ENCODE assay signal across 1 cellular context in genomic region chr16:87853411-87854052, GRCh38.
TF ChIP-seq lines count a peak whose summit lies in the region.

No MANE protein-coding gene starts in this region.

TF ChIP-seq in HepG2, 621 proteins besides CTCF, POLR2A, EP300 and RAD21 (continued from another document and continues in another):
- TF ChIP-seq MEF2D (CRISPR knock-in tag; IDR thresholded peaks at IDR 0.05) (peak; percentile 74), GZF1 (CRISPR knock-in tag; IDR thresholded peaks at IDR 0.05) (0 out of 2 replicates have a peak, but pooled peaks have one; percentile 64), LCORL (IDR thresholded peaks at IDR 0.05) (no peak), LCORL (CRISPR knock-in tag; IDR thresholded peaks at IDR 0.05) (peak; percentile 99), GPBP1L1 (CRISPR knock-in tag; IDR thresholded peaks at IDR 0.05) (no peak), ZNF768 (CRISPR knock-in tag; IDR thresholded peaks at IDR 0.05) (peak; percentile 72), GLMP (CRISPR knock-in tag; IDR thresholded peaks at IDR 0.05; ENCODE audit: borderline replicate concordance) (no peak), ZNF790 (CRISPR knock-in tag; IDR thresholded peaks at IDR 0.05; ENCODE audit: borderline replicate concordance) (peak; percentile 40; the same call in 1 of the 2 replicates), AKAP8 (CRISPR knock-in tag; IDR thresholded peaks at IDR 0.05) (peak; percentile 87), MNT (IDR thresholded peaks at IDR 0.05) (peak; percentile 42; the same call in 1 of the 2 replicates), RFX1 (IDR thresholded peaks at IDR 0.05) (no peak), ZNF772 (CRISPR knock-in tag; IDR thresholded peaks at IDR 0.05) (peak; percentile 55; the same call in 1 of the 2 replicates), CENPBD1 (CRISPR knock-in tag; IDR thresholded peaks at IDR 0.05; ENCODE audit: borderline replicate concordance, low read depth) (no peak), REPIN1 (CRISPR knock-in tag; IDR thresholded peaks at IDR 0.05; ENCODE audit: borderline replicate concordance, low read depth) (peak; percentile 81), SKIL (CRISPR knock-in tag; IDR thresholded peaks at IDR 0.05; ENCODE audit: borderline replicate concordance) (peak; percentile 97), SP140L (CRISPR knock-in tag; IDR thresholded peaks at IDR 0.05; ENCODE audit: borderline replicate concordance) (no peak), GFI1 (CRISPR knock-in tag; IDR thresholded peaks at IDR 0.05; ENCODE audit: borderline replicate concordance) (peak; percentile 74; the same call in 1 of the 2 replicates), ZNF281 (CRISPR knock-in tag; IDR thresholded peaks at IDR 0.05; ENCODE audit: borderline replicate concordance) (no peak), ATF4 (CRISPR knock-in tag; IDR thresholded peaks at IDR 0.05) (peak; percentile 65 to 100; a peak in 3 of 4 replicates), ZKSCAN8 (CRISPR knock-in tag; IDR thresholded peaks at IDR 0.05; ENCODE audit: borderline replicate concordance) (no peak; the same call in 1 of the 2 replicates), ZNF543 (CRISPR knock-in tag; IDR thresholded peaks at IDR 0.05) (peak; percentile 16; the same call in 1 of the 2 replicates), ZNF687 (CRISPR knock-in tag; IDR thresholded peaks at IDR 0.05) (peak; percentile 94), HBP1 (CRISPR knock-in tag; IDR thresholded peaks at IDR 0.05; ENCODE audit: low read depth) (peak; percentile 90), TOPORS (CRISPR knock-in tag; IDR thresholded peaks at IDR 0.05) (no peak), SALL2 (CRISPR knock-in tag; IDR thresholded peaks at IDR 0.05) (peak; percentile 48), ZFP90 (CRISPR knock-in tag; IDR thresholded peaks at IDR 0.05; ENCODE audit: borderline replicate concordance) (no peak), PRDM4 (CRISPR knock-in tag; IDR thresholded peaks at IDR 0.05; ENCODE audit: borderline replicate concordance) (no peak), ZNF891 (CRISPR knock-in tag; IDR thresholded peaks at IDR 0.05) (no peak), KLF15 (CRISPR knock-in tag; IDR thresholded peaks at IDR 0.05; ENCODE audit: borderline replicate concordance) (peak; percentile 74; the same call in 1 of the 2 replicates), MAFF (IDR thresholded peaks at IDR 0.05; ENCODE audit: low read depth, low read length) (no peak), PTBP1 (IDR thresholded peaks at IDR 0.05; ENCODE audit: low read depth, low read length, poor library complexity, severe bottlenecking) (peak; percentile 95), ZNF354B (CRISPR knock-in tag; IDR thresholded peaks at IDR 0.05) (no peak), BCL6 (CRISPR knock-in tag; IDR thresholded peaks at IDR 0.05) (peak; percentile 86), ZNF510 (CRISPR knock-in tag; IDR thresholded peaks at IDR 0.05; ENCODE audit: low read depth) (peak; percentile 72; the same call in 1 of the 2 replicates), SETDB1 (CRISPR knock-in tag; IDR thresholded peaks at IDR 0.05; ENCODE audit: borderline replicate concordance) (no peak), ZNF33A (CRISPR knock-in tag; IDR thresholded peaks at IDR 0.05; ENCODE audit: borderline replicate concordance) (no peak), KDM5A (IDR thresholded peaks at IDR 0.05; ENCODE audit: borderline replicate concordance, low read length) (no peak; the same call in 1 of the 2 replicates), JUND (CRISPR knock-in tag; IDR thresholded peaks at IDR 0.05) (no peak; the same call in 1 of the 2 replicates), KLF16 (CRISPR knock-in tag; IDR thresholded peaks at IDR 0.05) (peak in 1 of 2 experiments; percentile 85; a peak in 2 of 4 replicates), RFX3 (CRISPR knock-in tag; IDR thresholded peaks at IDR 0.05) (no peak; the same call in 1 of the 2 replicates), NKX3-1 (CRISPR knock-in tag; IDR thresholded peaks at IDR 0.05) (peak; percentile 86; the same call in 1 of the 2 replicates), ISX (CRISPR knock-in tag; conservative IDR thresholded peaks at IDR 0.05) (no peak), PCBP1 (IDR thresholded peaks at IDR 0.05; ENCODE audit: borderline replicate concordance, low read depth, low read length) (0 out of 2 replicates have a peak, but pooled peaks have one; percentile 93), SMC3 (IDR thresholded peaks at IDR 0.05; ENCODE audit: low read length) (peak; percentile 43; the same call in 1 of the 2 replicates), ZNF782 (CRISPR knock-in tag; IDR thresholded peaks at IDR 0.05; ENCODE audit: borderline replicate concordance) (0 out of 2 replicates have a peak, but pooled peaks have one; percentile 32)
